9 cellular contexts compared by ENCODE assay signal in genomic region chr13:113151745-113152707, GRCh38. TPM values are rescaled to one million over a fixed set of nuclear protein-coding genes. Genes with fewer than 3 reads are reported as not detected.
DNase-seq lines count a peak whose midpoint lies in the region; ATAC-seq and TF ChIP-seq lines count a peak whose summit lies in the region.
"Had no signal": no experiment of that assay in that cellular context is flagged by ENCODE, and none has a peak within 500 bp of the region (broad histone marks: within the 10 kb centered on the region; RNA-seq: fewer than 3 reads in every experiment).

No MANE protein-coding gene starts in this region.

- no peaks in the 10 kb centered on the region for H3K27me3 ChIP-seq in suprapubic skin

- peaks cover 13% of the 10 kb centered on the region for H3K9me3 Mint-ChIP-seq in activated naive CD8-positive, alpha-beta T cell treated with anti-CD3 and anti-CD28 coated beads, Interleukin-2, amount 50 U/mL, for 24 hours
- no peaks in the 10 kb centered on the region for H3K9me3 Mint-ChIP-seq in immature natural killer cell

- DNase-seq in activated CD4-positive, alpha-beta T cell treated with anti-CD3 and anti-CD28 coated beads for 4 hours, result peak; percentile 29 to 30
- no peak for DNase-seq in activated CD4-positive, alpha-beta T cell treated with anti-CD3 and anti-CD28 coated beads, Interleukin-2, amount 50 U/mL, for 1 hour
- peak; percentile 16 for DNase-seq in activated naive CD8-positive, alpha-beta T cell treated with anti-CD3 and anti-CD28 coated beads, Interleukin-2, amount 50 U/mL, for 24 hours
- peak in 1 of 3 donors; percentile 28 for DNase-seq in immature natural killer cell
- peak in 1 of 2 donors; percentile 74 for DNase-seq in suprapubic skin (ENCODE audit: low spot score in 2 of 2)
- no peak for DNase-seq in mesenteric fat pad (ENCODE audit: low spot score)
- DNase-seq in SKM-1 (lab: John Stamatoyannopoulos, UW; ENCODE audit: unreplicated experiment), result no peak
- no peak for DNase-seq in MV-4-11 (lab: John Stamatoyannopoulos, UW)
- DNase-seq: NCI-H510A had no signal

- ATAC-seq in activated naive CD8-positive, alpha-beta T cell treated with anti-CD3 and anti-CD28 coated beads, Interleukin-2, amount 50 U/mL, for 24 hours, result peak; percentile 45

- WGBS in suprapubic skin, result 71% methylated on average over 23 of the region's 28 CpGs

- no peak for TF ChIP-seq EP300 in suprapubic skin (IDR thresholded peaks at IDR 0.05)

- peaks cover 16% of the 10 kb centered on the region for H3K4me1 Mint-ChIP-seq in activated naive CD8-positive, alpha-beta T cell treated with anti-CD3 and anti-CD28 coated beads, Interleukin-2, amount 50 U/mL, for 24 hours
- peaks cover 25 to 30% of the 10 kb centered on the region in 2 donors for H3K4me1 Mint-ChIP-seq in immature natural killer cell

- TF ChIP-seq CTCF in suprapubic skin (IDR thresholded peaks at IDR 0.05), result no peak

- no peaks in the 10 kb centered on the region for H3K36me3 ChIP-seq in suprapubic skin

- peaks cover 19% of the 10 kb centered on the region for H3K4me1 ChIP-seq in suprapubic skin

- H3K4me3 ChIP-seq in suprapubic skin, result peak overlapping the region; percentile 47

- H3K27ac ChIP-seq in suprapubic skin, result no peak overlapping the region

- no peaks in the 10 kb centered on the region for H3K36me3 Mint-ChIP-seq in activated naive CD8-positive, alpha-beta T cell treated with anti-CD3 and anti-CD28 coated beads, Interleukin-2, amount 50 U/mL, for 24 hours (ENCODE audit: low read depth)
- no peaks in the 10 kb centered on the region for H3K36me3 Mint-ChIP-seq in immature natural killer cell

- peaks cover 19% of the 10 kb centered on the region for H3K27me3 Mint-ChIP-seq in activated naive CD8-positive, alpha-beta T cell treated with anti-CD3 and anti-CD28 coated beads, Interleukin-2, amount 50 U/mL, for 24 hours
- H3K27me3 Mint-ChIP-seq in immature natural killer cell (ENCODE audit: low read depth in 3 of 3), result peaks cover 18 to 29% (median 24%) of the 10 kb centered on the region in 3 donors

- H3K4me3 Mint-ChIP-seq in activated naive CD8-positive, alpha-beta T cell treated with anti-CD3 and anti-CD28 coated beads, Interleukin-2, amount 50 U/mL, for 24 hours, result peak overlapping the region; percentile 74
- peak overlapping the region; percentile 79 to 94 (median 87) for H3K4me3 Mint-ChIP-seq in immature natural killer cell

- H3K9me3 ChIP-seq in suprapubic skin, result no peaks in the 10 kb centered on the region

- H3K27ac Mint-ChIP-seq in activated naive CD8-positive, alpha-beta T cell treated with anti-CD3 and anti-CD28 coated beads, Interleukin-2, amount 50 U/mL, for 24 hours, result peak overlapping the region; percentile 64
- H3K27ac Mint-ChIP-seq in immature natural killer cell, result peak overlapping the region; percentile 68 to 96 (median 91)

- no peak for TF ChIP-seq POLR2A in suprapubic skin (IDR thresholded peaks at IDR 0.05)

RNA-seq across cellular contexts. Expression of gene PROZ, which starts 6.4 kb away (rescaled TPM):
- not detected for polyA plus RNA-seq in immature natural killer cell
- total RNA-seq in suprapubic skin, result not detected
- total RNA-seq in mesenteric fat pad, result not detected

RNA-seq across cellular contexts. Expression of gene F10, which starts 29.4 kb away (rescaled TPM):
- polyA plus RNA-seq in immature natural killer cell, result not detected
- 1 to 10 TPM; 4.9 to 7.8 (median 6.7) TPM for total RNA-seq in suprapubic skin
- total RNA-seq in mesenteric fat pad, result 6.6 TPM

RNA-seq across cellular contexts. Expression of gene F7, which starts 46.4 kb away (rescaled TPM):
- polyA plus RNA-seq in immature natural killer cell, result under 1 TPM in 1 of 3 donors, not detected in 2; 0.77 TPM
- total RNA-seq in suprapubic skin (not detected), mesenteric fat pad (0.35 TPM)

RNA-seq across cellular contexts. Expression of gene PCID2, which starts 56.4 kb away (rescaled TPM):
- 10 to 100 TPM; 47.8 to 63.2 (median 60.2) TPM for polyA plus RNA-seq in immature natural killer cell
- 10 to 100 TPM; 33.2 to 99.5 (median 49.5) TPM for total RNA-seq in suprapubic skin
- total RNA-seq in mesenteric fat pad, result 37.4 TPM

RNA-seq across cellular contexts. Expression of gene CUL4A, which starts 57.4 kb away (rescaled TPM):
- polyA plus RNA-seq in immature natural killer cell, result 10 to 100 TPM; 27.8 to 56.4 (median 53.3) TPM
- total RNA-seq in suprapubic skin, result 100 to 1,000 TPM in 3 of 4 donors, 10 to 100 TPM in 1; 95.6 to 221 (median 119) TPM
- 67.0 TPM for total RNA-seq in mesenteric fat pad

Comparison
In these comparisons a context has a peak if more than half of its experiments do, and no peak if none do; other contexts are left out.
1. DNase-seq: peak in activated CD4-positive, alpha-beta T cell treated with anti-CD3 and anti-CD28 coated beads for 4 hours (2 of 2) and activated naive CD8-positive, alpha-beta T cell treated with anti-CD3 and anti-CD28 coated beads, Interleukin-2, amount 50 U/mL, for 24 hours (single experiment); none in activated CD4-positive, alpha-beta T cell treated with anti-CD3 and anti-CD28 coated beads, Interleukin-2, amount 50 U/mL, for 1 hour (single experiment), mesenteric fat pad (single experiment), SKM-1 (single experiment) and MV-4-11 (single experiment).